In the genomic region with DNA sequence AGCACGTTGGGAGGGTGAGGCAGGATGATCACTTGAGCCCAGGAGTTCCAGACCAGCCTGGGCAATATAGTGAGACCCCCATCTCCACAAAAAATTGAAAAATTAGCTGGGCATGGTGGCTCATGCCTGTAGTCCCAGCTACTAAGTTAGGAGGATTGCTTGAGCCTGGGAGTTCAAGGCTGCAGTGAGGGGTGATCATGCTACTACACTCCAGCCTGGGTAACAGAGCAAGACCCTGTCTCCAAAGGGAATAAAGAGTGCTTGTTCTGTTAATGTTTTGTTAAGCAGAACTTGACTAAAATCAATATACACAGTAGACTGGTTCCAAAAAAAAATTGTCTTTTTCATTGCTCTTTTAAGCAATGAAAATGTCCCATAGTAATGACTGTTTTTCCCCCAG, we compare ENCODE assay signal across 18 cellular contexts.
A peak's percentile ranks its signal among the peaks of the same experiment; 100 is the strongest.
DNase-seq lines count a peak whose midpoint lies in the region; ATAC-seq and TF ChIP-seq lines count a peak whose summit lies in the region.
"Had no signal": no experiment of that assay in that cellular context is flagged by ENCODE, and none has a peak within 500 bp of the region (broad histone marks: within the 10 kb centered on the region; RNA-seq: fewer than 3 reads in every experiment).

No MANE protein-coding gene starts in this region.

- peaks cover 5% of the 10 kb centered on the region for H3K36me3 ChIP-seq in CD4-positive, CD25-positive, alpha-beta regulatory T cell (ENCODE audit: control insufficient read depth, insufficient read depth, low read length)
- H3K36me3 ChIP-seq in thyroid gland, result no peaks in the 10 kb centered on the region
- H3K36me3 ChIP-seq: HAP-1 had no signal

- H3K9me3 Mint-ChIP-seq in CD4-positive, CD25-positive, alpha-beta regulatory T cell, result no peaks in the 10 kb centered on the region
- H3K9me3 Mint-ChIP-seq in nephron, result no peaks in the 10 kb centered on the region
- H3K9me3 Mint-ChIP-seq: CD4-positive, alpha-beta memory T cell had no signal

- no peaks in the 10 kb centered on the region for H3K27me3 Mint-ChIP-seq in CD4-positive, CD25-positive, alpha-beta regulatory T cell
- no peaks in the 10 kb centered on the region for H3K27me3 Mint-ChIP-seq in nephron (ENCODE audit: low read depth)
- H3K27me3 Mint-ChIP-seq: CD4-positive, alpha-beta memory T cell had no signal

- H3K4me3 ChIP-seq in CD4-positive, CD25-positive, alpha-beta regulatory T cell (ENCODE audit: low read depth, low read length), result no peak overlapping the region
- no peak overlapping the region for H3K4me3 ChIP-seq in coronary artery
- no peak overlapping the region for H3K4me3 ChIP-seq in thyroid gland (replicated peaks in 1 of 3)
- H3K4me3 ChIP-seq: GM12878, HAP-1 had no signal

- no peak for ATAC-seq in CD4-positive, CD25-positive, alpha-beta regulatory T cell (ENCODE audit: low read depth in 2 of 2)
- no peak for ATAC-seq in GM18511 (IDR thresholded peaks at IDR 0.05; ENCODE audit: unreplicated experiment)
- ATAC-seq: GM12878, Right ventricle myocardium inferior had no signal

- WGBS in thyroid gland, 2 donors, result 36 to 46% methylated on average over 1 of the region's 1 CpG

- intact Hi-C loops in thyroid gland (cut with DNase I) (no loop called here), posterior vena cava (cut with DNase I) (loop anchor here in 1 of 2 donors (10.0 kb wide), 1 partner anchor 49 kb away; no protein-coding TSS in a partner anchor)

- DNase-seq in CD4-positive, CD25-positive, alpha-beta regulatory T cell, result no peak
- DNase-seq in coronary artery (ENCODE audit: low spot score) (no peak), thyroid gland (peak; percentile 56), NCI-H1436 treated with DMSO at 0.1 percent for 48 hours (lab: John Stamatoyannopoulos, UW) (no peak), posterior vena cava (ENCODE audit: low spot score) (no peak)
- DNase-seq: BE2C; Calu3; CD4-positive, alpha-beta memory T cell; GF-D8; KG1; NCI-H2107; NCI-H510A; NCI-H748 treated with DMSO at 0.1 percent for 48 hours had no signal

- H3K27ac Mint-ChIP-seq in CD4-positive, CD25-positive, alpha-beta regulatory T cell, result peak overlapping the region in 2 of 3 donors; percentile 7 to 15
- peak overlapping the region in 2 of 3 experiments; percentile 89 to 96 for H3K27ac Mint-ChIP-seq in nephron

- no peak for TF ChIP-seq CTCF in coronary artery (IDR thresholded peaks at IDR 0.05)
- TF ChIP-seq CTCF in nephron (IDR thresholded peaks at IDR 0.05; ENCODE audit: unreplicated experiment in 3 of 3), result no peak
- no peak for TF ChIP-seq CTCF in thyroid gland (IDR thresholded peaks at IDR 0.05)

- H3K36me3 Mint-ChIP-seq in CD4-positive, CD25-positive, alpha-beta regulatory T cell, result peaks cover 37% of the 10 kb centered on the region
- peaks cover 5% of the 10 kb centered on the region for H3K36me3 Mint-ChIP-seq in nephron (ENCODE audit: low read depth)

- peaks cover 24% of the 10 kb centered on the region for H3K4me1 ChIP-seq in CD4-positive, CD25-positive, alpha-beta regulatory T cell (ENCODE audit: control insufficient read depth, insufficient read depth, low read length, poor library complexity, severe bottlenecking)
- H3K4me1 ChIP-seq in thyroid gland, result peaks cover 56 to 69% of the 10 kb centered on the region in 2 donors

- H3K27ac ChIP-seq in CD4-positive, CD25-positive, alpha-beta regulatory T cell (ENCODE audit: insufficient read depth, low read length, poor library complexity, severe bottlenecking), result no peak overlapping the region
- H3K27ac ChIP-seq in coronary artery (peak overlapping the region; percentile 71 to 84), thyroid gland (peak overlapping the region; percentile 64 to 96 (median 89))

- peak in 1 of 2 donors; percentile 61 for TF ChIP-seq POLR2A in thyroid gland (IDR thresholded peaks at IDR 0.05)

- no peaks in the 10 kb centered on the region for H3K9me3 ChIP-seq in CD4-positive, CD25-positive, alpha-beta regulatory T cell (ENCODE audit: control insufficient read depth in 2 of 2, low read length in 2 of 2)
- no peaks in the 10 kb centered on the region for H3K9me3 ChIP-seq in thyroid gland
- H3K9me3 ChIP-seq: BE2C, HAP-1 had no signal

- H3K27me3 ChIP-seq in CD4-positive, CD25-positive, alpha-beta regulatory T cell (ENCODE audit: control insufficient read depth, insufficient read depth, low read length), result no peaks in the 10 kb centered on the region
- H3K27me3 ChIP-seq in thyroid gland, result no peaks in the 10 kb centered on the region
- H3K27me3 ChIP-seq: BE2C had no signal

- no peak overlapping the region for H3K4me3 Mint-ChIP-seq in CD4-positive, CD25-positive, alpha-beta regulatory T cell
- H3K4me3 Mint-ChIP-seq in nephron, result no peak overlapping the region
- H3K4me3 Mint-ChIP-seq: CD4-positive, alpha-beta memory T cell had no signal

- peaks cover 20 to 44% (median 30%) of the 10 kb centered on the region in 4 donors for H3K4me1 Mint-ChIP-seq in CD4-positive, CD25-positive, alpha-beta regulatory T cell
- H3K4me1 Mint-ChIP-seq in nephron, result peaks cover 65% of the 10 kb centered on the region

Comparison
In these comparisons a context has a peak if more than half of its experiments do, and no peak if none do; other contexts are left out.
1. DNase-seq: peak in thyroid gland (2 of 2); none in CD4-positive, CD25-positive, alpha-beta regulatory T cell (0 of 3), coronary artery (single experiment), NCI-H1436 treated with DMSO at 0.1 percent for 48 hours (single experiment) and posterior vena cava (single experiment).